Comparison of ENCODE assay signal across 7 cellular contexts in the genomic region with DNA sequence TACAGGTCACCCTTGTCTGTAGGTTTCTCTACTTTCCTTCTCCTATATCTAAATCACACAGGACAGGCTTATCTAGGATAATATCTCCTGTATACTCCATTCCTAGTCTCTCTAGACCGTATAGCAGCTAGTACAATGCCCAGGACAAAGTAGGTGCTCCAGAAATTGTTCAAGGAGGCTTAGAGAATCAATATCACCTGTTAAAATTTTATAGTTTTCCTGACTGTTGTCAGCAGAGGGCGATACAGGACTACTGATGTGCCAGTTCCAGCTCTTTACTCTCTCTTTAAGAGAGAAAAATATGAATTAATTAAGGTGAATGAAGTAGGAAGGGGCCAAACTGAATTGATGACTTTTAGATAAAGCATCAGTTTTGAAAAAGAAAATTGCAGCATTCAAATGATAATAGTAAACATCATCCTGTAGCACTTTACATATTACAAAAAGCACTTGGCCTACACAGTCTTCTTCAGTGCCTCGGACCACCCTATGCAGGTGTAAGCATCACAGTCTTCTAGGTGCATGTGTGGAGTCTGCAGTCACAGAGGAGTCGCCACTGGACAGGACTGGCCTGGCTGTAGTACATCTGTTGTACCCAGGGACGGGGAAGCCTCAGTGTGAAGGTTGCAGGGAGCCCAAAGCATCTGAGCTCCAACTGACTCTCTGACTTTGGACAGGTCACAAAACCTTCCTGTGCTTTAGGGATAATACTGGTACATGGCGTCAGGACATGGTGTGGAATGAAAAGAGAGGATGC.
DNase-seq lines count a peak whose midpoint lies in the region; ATAC-seq and TF ChIP-seq lines count a peak whose summit lies in the region.

No MANE protein-coding gene starts in this region.

- no peak overlapping the region for H3K4me3 ChIP-seq in breast epithelium
- no peak overlapping the region for H3K4me3 ChIP-seq in left lung
- H3K4me3 ChIP-seq in tibial artery: no peak overlapping the region

- in situ Hi-C loops in KBM-7 (cut with MboI; ENCODE audit: low pct_unique_long_range_greater_than_20kb, low sequenced_read_pairs): loop anchor here (25.0 kb wide), 1 partner anchor 898 kb away; no protein-coding TSS in a partner anchor

- peak; percentile 58 for DNase-seq in EH (ENCODE audit: low read depth)
- DNase-seq in KBM-7: peak; percentile 73
- DNase-seq in RWPE1 (ENCODE audit: low spot score): peak; percentile 60
- DNase-seq in breast epithelium (ENCODE audit: low spot score in 2 of 2): no peak
- DNase-seq in left lung: no peak
- DNase-seq in tibial artery: no peak

- H3K4me1 ChIP-seq in breast epithelium (no peaks in the 10 kb centered on the region), left lung (peaks cover 0 to 5% of the 10 kb centered on the region in 2 donors), tibial artery (no peaks in the 10 kb centered on the region)

- ATAC-seq in left lung (peak; percentile 86), HG03196 (IDR thresholded peaks at IDR 0.05; ENCODE audit: unreplicated experiment) (no peak)

- intact Hi-C loops in breast epithelium (cut with DNase I; ENCODE audit: low total_unique reads) (no loop called here), left lung (cut with DNase I) (loop anchor here in 1 of 2 donors (10.0 kb wide), 2 partner anchors 661 to 911 kb away; no protein-coding TSS in a partner anchor), tibial artery (cut with DNase I; ENCODE audit: low total_unique reads) (no loop called here)

- TF ChIP-seq CTCF in RWPE1 (conservative IDR thresholded peaks at IDR 0.05; ENCODE audit: low read depth) (peak; percentile 72), breast epithelium (IDR thresholded peaks at IDR 0.05) (peak in 2 of 3 donors; percentile 62 to 71), left lung (IDR thresholded peaks at IDR 0.05) (peak; percentile 43 to 48), tibial artery (IDR thresholded peaks at IDR 0.05) (peak; percentile 53 to 66)

- CTCF ChIA-PET in RWPE1 (lab: Yijun Ruan, JAX): interaction anchor here (0.6 to 2.3 kb wide), 18 partner anchors 14 to 1240 kb away, joined by 3 to 13 read pairs (median 4); a partner anchor contains a TSS

- H3K27ac ChIP-seq in RWPE1: no peak overlapping the region
- H3K27ac ChIP-seq in breast epithelium: no peak overlapping the region
- H3K27ac ChIP-seq in left lung: no peak overlapping the region
- no peak overlapping the region for H3K27ac ChIP-seq in tibial artery

- POLR2A ChIA-PET in RWPE1 (lab: Yijun Ruan, JAX; ENCODE audit: low non-redundant PET): no interaction called here

- no peaks in the 10 kb centered on the region for H3K9me3 ChIP-seq in breast epithelium
- no peaks in the 10 kb centered on the region for H3K9me3 ChIP-seq in left lung
- no peaks in the 10 kb centered on the region for H3K9me3 ChIP-seq in tibial artery

- no peak for TF ChIP-seq POLR2A in breast epithelium (IDR thresholded peaks at IDR 0.05)

- H3K36me3 ChIP-seq in breast epithelium (no peaks in the 10 kb centered on the region), left lung (no peaks in the 10 kb centered on the region), tibial artery (no peaks in the 10 kb centered on the region)

- no peaks in the 10 kb centered on the region for H3K27me3 ChIP-seq in breast epithelium
- no peaks in the 10 kb centered on the region for H3K27me3 ChIP-seq in left lung
- peaks cover 0 to 9% of the 10 kb centered on the region in 2 donors for H3K27me3 ChIP-seq in tibial artery

Comparison
In these comparisons a context has a peak if more than half of its experiments do, and no peak if none do; other contexts are left out.
1. DNase-seq: peak in EH (single experiment), KBM-7 (single experiment) and RWPE1 (single experiment); none in breast epithelium (0 of 2), left lung (0 of 2) and tibial artery (0 of 2).
2. Peak in every context shown above with its lines, with median percentiles within 50 percentile points of each other: CTCF ChIP-seq.